In the genomic region with DNA sequence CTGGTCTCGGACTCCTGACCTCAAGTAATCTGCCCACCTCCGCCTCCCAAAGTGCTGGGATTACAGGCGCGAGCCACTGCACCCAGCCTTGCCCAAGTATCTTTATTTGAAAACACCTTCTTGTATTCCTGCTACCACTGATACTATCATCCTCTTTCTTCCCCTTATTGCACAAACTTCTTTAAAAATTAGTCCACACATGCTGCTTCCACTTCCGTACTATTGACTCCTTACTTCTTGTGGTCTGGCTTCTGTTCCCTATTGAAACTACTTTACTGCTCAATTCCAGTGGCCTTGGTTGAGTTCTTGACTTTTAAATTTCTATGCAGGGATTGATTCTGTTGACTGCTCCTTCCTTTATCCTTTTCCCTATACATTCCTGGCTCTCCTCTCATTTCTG, we compare ENCODE assay signal across 22 cellular contexts. TPM values are rescaled to one million over a fixed set of nuclear protein-coding genes. Genes with fewer than 3 reads are reported as not detected.
DNase-seq lines count a peak whose midpoint lies in the region; ATAC-seq and TF ChIP-seq lines count a peak whose summit lies in the region.
"Had no signal": no experiment of that assay in that cellular context is flagged by ENCODE, and none has a peak within 500 bp of the region (broad histone marks: within the 10 kb centered on the region; RNA-seq: fewer than 3 reads in every experiment).

No MANE protein-coding gene starts in this region.

- ATAC-seq in psoas muscle, result no peak
- ATAC-seq: activated naive CD8-positive, alpha-beta T cell treated with anti-CD3 and anti-CD28 coated beads, Interleukin-2, amount 50 U/mL, for 24 hours; effector memory CD8-positive, alpha-beta T cell; left ventricle myocardium superior had no signal

- H3K27ac Mint-ChIP-seq in activated T-helper 1 cell treated with anti-CD3 and anti-CD28 coated beads, Interleukin-12 subunit alpha, Interleukin-12 subunit beta, Interleukin-2, Interleukin-4 antibody, amounts not matched to agents 30 ng/mL and 10 ng/mL and 1 ng/mL, durations not matched to agents 14 hours and 24 hours and 36 hours, result peak overlapping the region; percentile 16
- H3K27ac Mint-ChIP-seq: activated CD4-positive, alpha-beta T cell treated with anti-CD3 and anti-CD28 coated beads, Interleukin-2, amount 10 ng/mL, durations not matched to agents 24 days and 14 days; activated naive CD8-positive, alpha-beta T cell treated with anti-CD3 and anti-CD28 coated beads, Interleukin-2, amount 50 U/mL, for 24 hours had no signal

- 87 to 99% (median 92%) methylated on average over 5 of the region's 5 CpGs for WGBS in psoas muscle, 3 donors

- no peaks in the 10 kb centered on the region for H3K4me1 ChIP-seq in psoas muscle
- H3K4me1 ChIP-seq: colonic mucosa, tibial artery had no signal

- no peaks in the 10 kb centered on the region for H3K27me3 ChIP-seq in psoas muscle (ENCODE audit: insufficient read depth in 3 of 3, low read length in 2 of 3)
- H3K27me3 ChIP-seq: cardiac muscle cell, colonic mucosa, tibial artery had no signal

- peak; percentile 75 for DNase-seq in AML-193 (lab: John Stamatoyannopoulos, UW)
- peak; percentile 68 to 83 for DNase-seq in Kasumi-1 (lab: John Stamatoyannopoulos, UW)
- peak; percentile 27 for DNase-seq in OCI-M1 (lab: John Stamatoyannopoulos, UW)
- no peak for DNase-seq in activated T-helper 1 cell treated with anti-CD3 and anti-CD28 coated beads, Interleukin-12 subunit alpha, Interleukin-12 subunit beta, Interleukin-2, Interleukin-4 antibody, amounts not matched to agents 30 ng/mL and 10 ng/mL and 1 ng/mL, durations not matched to agents 14 hours and 24 hours and 36 hours (ENCODE audit: low spot score)
- no peak for DNase-seq in HCEC 1CT
- no peak for DNase-seq in NCI-H146 (lab: John Stamatoyannopoulos, UW)
- DNase-seq in NCI-H1105 (lab: John Stamatoyannopoulos, UW), result no peak
- DNase-seq in psoas muscle, result no peak
- DNase-seq: activated CD4-positive, alpha-beta T cell treated with anti-CD3 and anti-CD28 coated beads, Interleukin-2, amount 10 ng/mL, durations not matched to agents 24 days and 14 days; activated gamma-delta T cell; activated naive CD8-positive, alpha-beta T cell treated with anti-CD3 and anti-CD28 coated beads, Interleukin-2, amount 50 U/mL, for 24 hours; colonic mucosa; effector memory CD8-positive, alpha-beta T cell; erythroblast; left ventricle myocardium superior; NCI-H1436 treated with DMSO at 0.1 percent for 48 hours; NCI-H2107; NCI-H774; SK-N-SH; stimulated activated CD4-positive, alpha-beta T cell treated with anti-CD3 and anti-CD28 coated beads, Interleukin-4, amount 100 ng/mL, for 24 hours; tibial artery had no signal

- H3K9me3 Mint-ChIP-seq in activated T-helper 1 cell treated with anti-CD3 and anti-CD28 coated beads, Interleukin-12 subunit alpha, Interleukin-12 subunit beta, Interleukin-2, Interleukin-4 antibody, amounts not matched to agents 30 ng/mL and 10 ng/mL and 1 ng/mL, durations not matched to agents 14 hours and 24 hours and 36 hours, result no peaks in the 10 kb centered on the region
- H3K9me3 Mint-ChIP-seq: activated CD4-positive, alpha-beta T cell treated with anti-CD3 and anti-CD28 coated beads, Interleukin-2, amount 10 ng/mL, durations not matched to agents 24 days and 14 days; activated naive CD8-positive, alpha-beta T cell treated with anti-CD3 and anti-CD28 coated beads, Interleukin-2, amount 50 U/mL, for 24 hours; effector memory CD8-positive, alpha-beta T cell had no signal

- H3K4me3 Mint-ChIP-seq in activated T-helper 1 cell treated with anti-CD3 and anti-CD28 coated beads, Interleukin-12 subunit alpha, Interleukin-12 subunit beta, Interleukin-2, Interleukin-4 antibody, amounts not matched to agents 30 ng/mL and 10 ng/mL and 1 ng/mL, durations not matched to agents 14 hours and 24 hours and 36 hours, result no peak overlapping the region
- H3K4me3 Mint-ChIP-seq: activated CD4-positive, alpha-beta T cell treated with anti-CD3 and anti-CD28 coated beads, Interleukin-2, amount 10 ng/mL, durations not matched to agents 24 days and 14 days; activated naive CD8-positive, alpha-beta T cell treated with anti-CD3 and anti-CD28 coated beads, Interleukin-2, amount 50 U/mL, for 24 hours; effector memory CD8-positive, alpha-beta T cell had no signal

- H3K4me3 ChIP-seq in psoas muscle, result no peak overlapping the region
- H3K4me3 ChIP-seq: cardiac muscle cell, colonic mucosa, tibial artery had no signal

- H3K27ac ChIP-seq in psoas muscle, result no peak overlapping the region
- H3K27ac ChIP-seq: cardiac muscle cell, colonic mucosa, tibial artery had no signal

- intact Hi-C loops in activated T-helper 1 cell treated with anti-CD3 and anti-CD28 coated beads, Interleukin-12 subunit alpha, Interleukin-12 subunit beta, Interleukin-2, Interleukin-4 antibody, amounts not matched to agents 30 ng/mL and 10 ng/mL and 1 ng/mL, durations not matched to agents 14 hours and 24 hours and 36 hours (cut with micrococcal nuclease), result no loop called here
- intact Hi-C loops in psoas muscle (cut with DNase I), result no loop called here

- no peaks in the 10 kb centered on the region for H3K9me3 ChIP-seq in psoas muscle
- H3K9me3 ChIP-seq: colonic mucosa, SK-N-SH, tibial artery had no signal

- no peaks in the 10 kb centered on the region for H3K27me3 Mint-ChIP-seq in activated T-helper 1 cell treated with anti-CD3 and anti-CD28 coated beads, Interleukin-12 subunit alpha, Interleukin-12 subunit beta, Interleukin-2, Interleukin-4 antibody, amounts not matched to agents 30 ng/mL and 10 ng/mL and 1 ng/mL, durations not matched to agents 14 hours and 24 hours and 36 hours (ENCODE audit: insufficient read depth)
- H3K27me3 Mint-ChIP-seq: activated CD4-positive, alpha-beta T cell treated with anti-CD3 and anti-CD28 coated beads, Interleukin-2, amount 10 ng/mL, durations not matched to agents 24 days and 14 days; activated naive CD8-positive, alpha-beta T cell treated with anti-CD3 and anti-CD28 coated beads, Interleukin-2, amount 50 U/mL, for 24 hours; effector memory CD8-positive, alpha-beta T cell had no signal

- peaks cover 27% of the 10 kb centered on the region for H3K36me3 Mint-ChIP-seq in activated T-helper 1 cell treated with anti-CD3 and anti-CD28 coated beads, Interleukin-12 subunit alpha, Interleukin-12 subunit beta, Interleukin-2, Interleukin-4 antibody, amounts not matched to agents 30 ng/mL and 10 ng/mL and 1 ng/mL, durations not matched to agents 14 hours and 24 hours and 36 hours (ENCODE audit: low read depth)

- peaks cover 0 to 7% of the 10 kb centered on the region in 2 donors for H3K36me3 ChIP-seq in psoas muscle (ENCODE audit: insufficient read depth in 1 of 2, low read depth in 1 of 2)
- H3K36me3 ChIP-seq: cardiac muscle cell, colonic mucosa had no signal

- no peak for TF ChIP-seq CTCF in psoas muscle (IDR thresholded peaks at IDR 0.05)

- H3K4me1 Mint-ChIP-seq in activated T-helper 1 cell treated with anti-CD3 and anti-CD28 coated beads, Interleukin-12 subunit alpha, Interleukin-12 subunit beta, Interleukin-2, Interleukin-4 antibody, amounts not matched to agents 30 ng/mL and 10 ng/mL and 1 ng/mL, durations not matched to agents 14 hours and 24 hours and 36 hours (ENCODE audit: low read depth), result peaks cover 6% of the 10 kb centered on the region
- H3K4me1 Mint-ChIP-seq: activated naive CD8-positive, alpha-beta T cell treated with anti-CD3 and anti-CD28 coated beads, Interleukin-2, amount 50 U/mL, for 24 hours had no signal

RNA-seq across cellular contexts. Expression of a gene that starts 38.8 kb away (rescaled TPM):
- 24.1 and 24.3 TPM in 2 replicates for total RNA-seq in activated T-helper 1 cell treated with anti-CD3 and anti-CD28 coated beads, Interleukin-12 subunit alpha, Interleukin-12 subunit beta, Interleukin-2, Interleukin-4 antibody, amounts not matched to agents 30 ng/mL and 10 ng/mL and 1 ng/mL, durations not matched to agents 14 hours and 24 hours and 36 hours
- total RNA-seq in psoas muscle, result 10 to 100 TPM in 3 of 4 donors, 1 to 10 TPM in 1; 9.6 to 17.4 (median 15.2) TPM
- polyA plus RNA-seq in psoas muscle, result 10 to 100 TPM in 1 of 3 donors, 1 to 10 TPM in 2; 4.9 to 15.2 (median 6.5) TPM

Comparison
In these comparisons a context has a peak if more than half of its experiments do, and no peak if none do; other contexts are left out.
1. DNase-seq: peak in AML-193 (2 of 2), Kasumi-1 (2 of 2) and OCI-M1 (single experiment); none in activated T-helper 1 cell treated with anti-CD3 and anti-CD28 coated beads, Interleukin-12 subunit alpha, Interleukin-12 subunit beta, Interleukin-2, Interleukin-4 antibody, amounts not matched to agents 30 ng/mL and 10 ng/mL and 1 ng/mL, durations not matched to agents 14 hours and 24 hours and 36 hours (single experiment), HCEC 1CT (single experiment), NCI-H146 (single experiment), NCI-H1105 (single experiment) and psoas muscle (0 of 2).